In the genomic region with DNA sequence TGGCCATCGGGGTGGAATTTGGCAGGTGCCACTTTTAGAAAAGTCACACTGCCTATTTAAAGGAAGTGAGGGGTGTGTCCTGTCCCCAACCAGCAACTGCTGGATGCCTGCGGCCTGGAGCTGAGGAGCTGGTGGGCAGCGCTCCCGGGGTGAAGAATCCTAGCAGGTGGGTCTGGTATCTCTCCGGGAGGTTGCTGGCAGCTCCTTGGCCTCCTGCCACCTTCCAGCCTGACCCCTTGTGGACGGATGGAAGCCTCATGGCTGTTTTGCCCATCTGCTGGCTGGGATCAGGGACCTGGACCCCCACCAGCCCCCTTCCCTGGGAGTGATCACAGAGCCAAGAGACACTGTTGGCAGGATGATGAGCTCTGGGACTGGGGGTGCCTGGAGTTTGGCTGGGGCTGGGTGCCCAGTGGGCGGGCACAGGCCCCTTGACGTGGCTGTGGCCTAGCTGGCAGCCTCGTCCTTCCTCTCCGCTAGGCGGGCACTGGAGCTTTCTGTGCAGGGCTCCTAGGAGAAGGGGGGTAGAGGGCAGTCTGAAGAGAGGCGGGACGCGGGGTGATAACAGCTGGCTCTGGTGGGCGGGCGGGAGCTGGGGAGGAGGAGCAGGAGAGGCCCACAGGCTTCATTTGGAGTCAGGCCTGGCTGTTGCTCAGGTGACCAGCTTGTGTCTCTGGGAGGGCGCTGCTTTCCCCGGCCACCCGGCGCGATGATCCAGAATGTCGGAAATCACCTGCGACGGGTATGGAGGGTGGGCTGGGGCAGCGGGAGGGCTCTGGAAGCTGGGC, we compare ENCODE assay signal across 8 cellular contexts. TPM values are rescaled to one million over a fixed set of nuclear protein-coding genes. Genes with fewer than 3 reads are reported as not detected.
DNase-seq lines count a peak whose midpoint lies in the region; ATAC-seq and TF ChIP-seq lines count a peak whose summit lies in the region.

A gene (plus strand): TSS at position 628 of the 788 bp plus-strand sequence. CDS start 82 bp downstream, at position 710.

- H3K18ac ChIP-seq in mesenchymal stem cell (ENCODE audit: low read depth in 1 of 2, low read length in 2 of 2): peak within 1 kb of the TSS in 1 of 2 experiments; percentile 29

- no peak within 1 kb of the TSS for H2BK15ac ChIP-seq in mesenchymal stem cell (ENCODE audit: low read depth, poor library complexity, severe bottlenecking)

- H3K4me3 ChIP-seq in endocrine pancreas (ENCODE audit: control insufficient read depth, insufficient read depth, low read length) (peak within 1 kb of the TSS; percentile 48), mesenchymal stem cell (ENCODE audit: insufficient read depth in 1 of 2, low read depth in 1 of 2, low read length in 2 of 2) (peak within 1 kb of the TSS in 1 of 2 experiments; percentile 44)

- peak within 1 kb of the TSS; percentile 19 for H3K27ac Mint-ChIP-seq in type B pancreatic cell
- no peak within 1 kb of the TSS for H3K27ac Mint-ChIP-seq in activated CD4-positive, alpha-beta T cell treated with anti-CD3 and anti-CD28 coated beads, Interleukin-2, amount 10 ng/mL, durations not matched to agents 24 days and 14 days

- H3K27me3 ChIP-seq in endocrine pancreas (ENCODE audit: control insufficient read depth, insufficient read depth, low read length): no peaks in the 10 kb centered on the region
- peaks cover 0 to 19% of the 10 kb centered on the region in 2 experiments for H3K27me3 ChIP-seq in mesenchymal stem cell (ENCODE audit: control insufficient read depth in 1 of 2, insufficient read depth in 1 of 2, low read length in 2 of 2)

- H3K9me3 ChIP-seq in endocrine pancreas (ENCODE audit: control insufficient read depth, low read length): no peaks in the 10 kb centered on the region
- H3K9me3 ChIP-seq in mesenchymal stem cell (ENCODE audit: control insufficient read depth, low read length): no peaks in the 10 kb centered on the region

- H3K23ac ChIP-seq in mesenchymal stem cell (ENCODE audit: low read length in 2 of 2): no peak within 1 kb of the TSS

- DNase-seq in ELR (ENCODE audit: low read depth): peak; percentile 27
- peak; percentile 94 for DNase-seq in NCI-H69 (lab: John Stamatoyannopoulos, UW)
- peak; percentile 41 for DNase-seq in mesenchymal stem cell
- peak; percentile 60 for DNase-seq in type B pancreatic cell (ENCODE audit: extremely low spot score, unreplicated experiment)
- no peak for DNase-seq in activated CD4-positive, alpha-beta T cell treated with anti-CD3 and anti-CD28 coated beads for 1 hour
- no peak for DNase-seq in activated CD4-positive, alpha-beta T cell treated with anti-CD3 and anti-CD28 coated beads, Interleukin-2, amount 10 ng/mL, durations not matched to agents 24 days and 14 days

- H2BK120ac ChIP-seq in mesenchymal stem cell (ENCODE audit: low read depth, low read length): no peak within 1 kb of the TSS

- H3K36me3 ChIP-seq in endocrine pancreas (ENCODE audit: control insufficient read depth, insufficient read depth, low read length) (no peaks in the 10 kb centered on the region), mesenchymal stem cell (ENCODE audit: control insufficient read depth in 1 of 2, insufficient read depth in 2 of 2, low read depth in 1 of 2, low read length in 2 of 2) (no peaks in the 10 kb centered on the region)

- no peak within 1 kb of the TSS for H2AFZ ChIP-seq in mesenchymal stem cell (ENCODE audit: low read depth, low read length)

- H3K79me1 ChIP-seq in mesenchymal stem cell (replicated peaks; ENCODE audit: low read length, poor library complexity, severe bottlenecking): no peaks in the 10 kb centered on the region

- H3K27ac ChIP-seq in mesenchymal stem cell (ENCODE audit: low read length, poor library complexity, severe bottlenecking): no peak within 1 kb of the TSS

- no peak within 1 kb of the TSS for H3K14ac ChIP-seq in mesenchymal stem cell (ENCODE audit: low read length in 2 of 2)

- H3K4me1 ChIP-seq in endocrine pancreas (ENCODE audit: control insufficient read depth, insufficient read depth, low read length): peaks cover 5% of the 10 kb centered on the region
- H3K4me1 ChIP-seq in mesenchymal stem cell (ENCODE audit: control insufficient read depth, insufficient read depth, low read depth, low read length): peaks cover 7% of the 10 kb centered on the region

- peak within 1 kb of the TSS in 1 of 2 experiments; percentile 43 for H2BK12ac ChIP-seq in mesenchymal stem cell (ENCODE audit: low read length in 2 of 2)

- no peak within 1 kb of the TSS for H3K4me3 Mint-ChIP-seq in type B pancreatic cell
- no peak within 1 kb of the TSS for H3K4me3 Mint-ChIP-seq in activated CD4-positive, alpha-beta T cell treated with anti-CD3 and anti-CD28 coated beads, Interleukin-2, amount 10 ng/mL, durations not matched to agents 24 days and 14 days

- no peak within 1 kb of the TSS for H3K4ac ChIP-seq in mesenchymal stem cell (ENCODE audit: low read depth in 1 of 2, low read length in 2 of 2)

- H3K4me2 ChIP-seq in mesenchymal stem cell (ENCODE audit: low read length, poor library complexity, severe bottlenecking): no peak within 1 kb of the TSS

- no peak within 1 kb of the TSS for H4K8ac ChIP-seq in mesenchymal stem cell (ENCODE audit: low read length)

- intact Hi-C loops in activated CD4-positive, alpha-beta T cell treated with anti-CD3 and anti-CD28 coated beads, Interleukin-2, amount 10 ng/mL, durations not matched to agents 24 days and 14 days (cut with micrococcal nuclease): no loop called here

- 68% methylated on average over 25 of the region's 25 CpGs for WGBS in mesenchymal stem cell

- H2AK5ac ChIP-seq in mesenchymal stem cell (ENCODE audit: low read length, severe bottlenecking): no peak within 1 kb of the TSS

- no peak for TF ChIP-seq CTCF in type B pancreatic cell (conservative IDR thresholded peaks at IDR 0.05)

- H2BK5ac ChIP-seq in mesenchymal stem cell (ENCODE audit: low read depth, low read length, poor library complexity, severe bottlenecking): no peak within 1 kb of the TSS

- H3K9ac ChIP-seq in endocrine pancreas (ENCODE audit: control insufficient read depth, insufficient read depth, low read length) (peak within 1 kb of the TSS; percentile 62), mesenchymal stem cell (ENCODE audit: low read length) (peak within 1 kb of the TSS; percentile 72)

- H3K27me3 Mint-ChIP-seq in type B pancreatic cell: peaks cover 9% of the 10 kb centered on the region
- H3K27me3 Mint-ChIP-seq in activated CD4-positive, alpha-beta T cell treated with anti-CD3 and anti-CD28 coated beads, Interleukin-2, amount 10 ng/mL, durations not matched to agents 24 days and 14 days: peaks cover 4% of the 10 kb centered on the region

- H3K36me3 Mint-ChIP-seq in type B pancreatic cell: no peaks in the 10 kb centered on the region
- H3K36me3 Mint-ChIP-seq in activated CD4-positive, alpha-beta T cell treated with anti-CD3 and anti-CD28 coated beads, Interleukin-2, amount 10 ng/mL, durations not matched to agents 24 days and 14 days (ENCODE audit: low read depth): no peaks in the 10 kb centered on the region

- peaks cover 24% of the 10 kb centered on the region for H3K4me1 Mint-ChIP-seq in type B pancreatic cell (ENCODE audit: unreplicated experiment)
- peaks cover 5% of the 10 kb centered on the region for H3K4me1 Mint-ChIP-seq in activated CD4-positive, alpha-beta T cell treated with anti-CD3 and anti-CD28 coated beads, Interleukin-2, amount 10 ng/mL, durations not matched to agents 24 days and 14 days

- H4K91ac ChIP-seq in mesenchymal stem cell (ENCODE audit: low read length): no peak within 1 kb of the TSS

- no peaks in the 10 kb centered on the region for H3K9me3 Mint-ChIP-seq in type B pancreatic cell
- no peaks in the 10 kb centered on the region for H3K9me3 Mint-ChIP-seq in activated CD4-positive, alpha-beta T cell treated with anti-CD3 and anti-CD28 coated beads, Interleukin-2, amount 10 ng/mL, durations not matched to agents 24 days and 14 days

- no peak for ATAC-seq in GM21423 (IDR thresholded peaks at IDR 0.05; ENCODE audit: unreplicated experiment)

RNA-seq across cellular contexts. Expression of the gene that starts here (rescaled TPM):
- polyA plus RNA-seq in mesenchymal stem cell (2013, experiment 1 of 2): 0.83 TPM
- polyA plus RNA-seq in mesenchymal stem cell (2013, experiment 2 of 2): 0.88 TPM
- total RNA-seq in type B pancreatic cell (ENCODE audit: low replicate concordance): 5.2 and 11.6 TPM in 2 replicates
- 1.3 and 1.6 TPM in 2 replicates for total RNA-seq in activated CD4-positive, alpha-beta T cell treated with anti-CD3 and anti-CD28 coated beads, Interleukin-2, amount 10 ng/mL, durations not matched to agents 24 days and 14 days

Comparison
In these comparisons a context has a peak if more than half of its experiments do, and no peak if none do; other contexts are left out.
1. DNase-seq: peak in ELR (single experiment), NCI-H69 (single experiment), mesenchymal stem cell (single experiment) and type B pancreatic cell (single experiment); none in activated CD4-positive, alpha-beta T cell treated with anti-CD3 and anti-CD28 coated beads for 1 hour (single experiment) and activated CD4-positive, alpha-beta T cell treated with anti-CD3 and anti-CD28 coated beads, Interleukin-2, amount 10 ng/mL, durations not matched to agents 24 days and 14 days (single experiment).